ENCODE assay signal across 19 cellular contexts in genomic region chr12:57618966-57619433, GRCh38. TPM values are rescaled to one million over a fixed set of nuclear protein-coding genes. Genes with fewer than 3 reads are reported as not detected.
A peak's percentile ranks its signal among the peaks of the same experiment; 100 is the strongest.
DNase-seq lines count a peak whose midpoint lies in the region; ATAC-seq and TF ChIP-seq lines count a peak whose summit lies in the region.
"Had no signal": no experiment of that assay in that cellular context is flagged by ENCODE, and none has a peak within 500 bp of the region (broad histone marks: within the 10 kb centered on the region; RNA-seq: fewer than 3 reads in every experiment).

No MANE protein-coding gene starts in this region.

- no peaks in the 10 kb centered on the region for H3K9me3 ChIP-seq in ES-I3 (ENCODE audit: control insufficient read depth, insufficient read depth, low read length)
- no peaks in the 10 kb centered on the region for H3K9me3 ChIP-seq in ectodermal cell (ENCODE audit: control insufficient read depth, low read length)
- H3K9me3 ChIP-seq: BE2C, HAP-1, psoas muscle had no signal

- intact Hi-C loops in natural killer cell (cut with micrococcal nuclease): no loop called here

- H3K9me3 Mint-ChIP-seq in T-helper 1 cell treated with Interleukin-12 subunit alpha and Interleukin-12 subunit beta and Interleukin-4 antibody, amounts not matched to agents 30 μg/mL and 1 μg/mL, for 36 hours: no peaks in the 10 kb centered on the region
- no peaks in the 10 kb centered on the region for H3K9me3 Mint-ChIP-seq in natural killer cell
- H3K9me3 Mint-ChIP-seq: activated CD4-positive, alpha-beta memory T cell treated with anti-CD3 and anti-CD28 coated beads for 36 hours; activated T-cell treated with anti-CD3 and anti-CD28 coated beads, Interleukin-2, amount 50 U/mL, for 4 hours had no signal

- H3K27ac ChIP-seq in ectodermal cell (ENCODE audit: insufficient read depth, low read depth, low read length, poor library complexity, severe bottlenecking): no peak overlapping the region
- H3K27ac ChIP-seq: 22Rv1, psoas muscle had no signal

- ATAC-seq in natural killer cell (no peak), GM18909 (IDR thresholded peaks at IDR 0.05; ENCODE audit: poor library complexity, unreplicated experiment) (no peak), HG03460 (IDR thresholded peaks at IDR 0.05; ENCODE audit: unreplicated experiment) (no peak)
- ATAC-seq: psoas muscle had no signal

- peaks cover 19% of the 10 kb centered on the region for H3K4me1 Mint-ChIP-seq in T-helper 1 cell treated with Interleukin-12 subunit alpha and Interleukin-12 subunit beta and Interleukin-4 antibody, amounts not matched to agents 30 μg/mL and 1 μg/mL, for 36 hours (ENCODE audit: low read depth)
- H3K4me1 Mint-ChIP-seq in natural killer cell: peaks cover 31 to 32% of the 10 kb centered on the region in 2 donors

- H3K27me3 Mint-ChIP-seq in T-helper 1 cell treated with Interleukin-12 subunit alpha and Interleukin-12 subunit beta and Interleukin-4 antibody, amounts not matched to agents 30 μg/mL and 1 μg/mL, for 36 hours (ENCODE audit: low read depth): peaks cover 97% of the 10 kb centered on the region
- H3K27me3 Mint-ChIP-seq in natural killer cell (ENCODE audit: low read depth in 2 of 2): peaks cover 52 to 53% of the 10 kb centered on the region in 2 donors

- no peak for DNase-seq in T-helper 1 cell
- no peak for DNase-seq in natural killer cell
- DNase-seq in D341Med (ENCODE audit: low spot score): no peak
- DNase-seq: activated T-cell treated with anti-CD3 and anti-CD28 coated beads, Interleukin-2, amount 50 U/mL, for 4 hours; amygdala; BE2C; DMS153; NCI-H1417; NCI-H2171; stimulated activated CD4-positive, alpha-beta T cell treated with anti-CD3 and anti-CD28 coated beads, Interleukin-12 subunit alpha, Interleukin-12 subunit beta, amount 100 ng/mL, for 4 hours had no signal

- H3K4me1 ChIP-seq in ES-I3 (ENCODE audit: insufficient read depth, low read length): peaks cover 3% of the 10 kb centered on the region; the same call in 1 of the 2 replicates
- no peaks in the 10 kb centered on the region for H3K4me1 ChIP-seq in ectodermal cell (ENCODE audit: control insufficient read depth, insufficient read depth, low read length)
- H3K4me1 ChIP-seq: HAP-1 had no signal

- H3K36me3 ChIP-seq in ES-I3 (ENCODE audit: insufficient read depth, low read length): no peaks in the 10 kb centered on the region
- no peaks in the 10 kb centered on the region for H3K36me3 ChIP-seq in ectodermal cell (ENCODE audit: control insufficient read depth, insufficient read depth, low read length)

- no peak overlapping the region for H3K27ac Mint-ChIP-seq in T-helper 1 cell treated with Interleukin-12 subunit alpha and Interleukin-12 subunit beta and Interleukin-4 antibody, amounts not matched to agents 30 μg/mL and 1 μg/mL, for 36 hours
- H3K27ac Mint-ChIP-seq in natural killer cell: no peak overlapping the region
- H3K27ac Mint-ChIP-seq: activated CD4-positive, alpha-beta memory T cell treated with anti-CD3 and anti-CD28 coated beads for 36 hours had no signal

- TF ChIP-seq CTCF in natural killer cell (IDR thresholded peaks at IDR 0.05): no peak

- peak overlapping the region; percentile 50 for H3K4me3 Mint-ChIP-seq in T-helper 1 cell treated with Interleukin-12 subunit alpha and Interleukin-12 subunit beta and Interleukin-4 antibody, amounts not matched to agents 30 μg/mL and 1 μg/mL, for 36 hours
- H3K4me3 Mint-ChIP-seq in natural killer cell: peak overlapping the region; percentile 76
- H3K4me3 Mint-ChIP-seq: activated CD4-positive, alpha-beta memory T cell treated with anti-CD3 and anti-CD28 coated beads for 36 hours; activated T-cell treated with anti-CD3 and anti-CD28 coated beads, Interleukin-2, amount 50 U/mL, for 4 hours had no signal

- H3K9ac ChIP-seq in ES-I3 (ENCODE audit: low read depth, low read length): peak overlapping the region; percentile 32; the same call in 1 of the 2 replicates

- WGBS in ectodermal cell, 2 experiments: 42 to 51% methylated on average over 15 to 16 of the region's 16 CpGs

- H3K27me3 ChIP-seq in ectodermal cell (ENCODE audit: control insufficient read depth, insufficient read depth, low read length, poor library complexity, severe bottlenecking): peaks cover 73% of the 10 kb centered on the region

- peaks cover 1% of the 10 kb centered on the region for H3K36me3 Mint-ChIP-seq in T-helper 1 cell treated with Interleukin-12 subunit alpha and Interleukin-12 subunit beta and Interleukin-4 antibody, amounts not matched to agents 30 μg/mL and 1 μg/mL, for 36 hours (ENCODE audit: low read depth)
- no peaks in the 10 kb centered on the region for H3K36me3 Mint-ChIP-seq in natural killer cell
- H3K36me3 Mint-ChIP-seq: activated CD4-positive, alpha-beta memory T cell treated with anti-CD3 and anti-CD28 coated beads for 36 hours had no signal

- H3K4me3 ChIP-seq in ectodermal cell (ENCODE audit: insufficient read depth, low read depth, low read length): peak overlapping the region; percentile 12
- H3K4me3 ChIP-seq: HAP-1 had no signal

RNA-seq across cellular contexts. Expression of gene ARHGEF25, which starts 7.8 kb away (rescaled TPM):
- 44.2 TPM for polyA plus RNA-seq in ectodermal cell (2013, experiment 1 of 4)
- polyA plus RNA-seq in ectodermal cell (2013, experiment 2 of 4): 44.4 TPM
- 36.2 TPM for polyA plus RNA-seq in ectodermal cell (2013, experiment 3 of 4)
- 40.9 TPM for polyA plus RNA-seq in ectodermal cell (2013, experiment 4 of 4)
- 1 to 10 TPM; 3.1 to 6.5 (median 5.1) TPM for total RNA-seq in natural killer cell

RNA-seq across cellular contexts. Expression of gene B4GALNT1, which starts 14.0 kb away (rescaled TPM):
- polyA plus RNA-seq in ectodermal cell (2013, experiment 1 of 4): 4.7 TPM
- polyA plus RNA-seq in ectodermal cell (2013, experiment 2 of 4): 2.7 TPM
- 2.9 TPM for polyA plus RNA-seq in ectodermal cell (2013, experiment 3 of 4)
- 2.4 TPM for polyA plus RNA-seq in ectodermal cell (2013, experiment 4 of 4)
- under 1 TPM; 0.38 to 0.59 (median 0.48) TPM for total RNA-seq in natural killer cell

RNA-seq across cellular contexts. Expression of gene DTX3, which starts 14.4 kb away (rescaled TPM):
- polyA plus RNA-seq in ectodermal cell (2013, experiment 1 of 4): 103 TPM
- 109 TPM for polyA plus RNA-seq in ectodermal cell (2013, experiment 2 of 4)
- 99.4 TPM for polyA plus RNA-seq in ectodermal cell (2013, experiment 3 of 4)
- polyA plus RNA-seq in ectodermal cell (2013, experiment 4 of 4): 114 TPM
- total RNA-seq in natural killer cell: 10 to 100 TPM; 65.1 to 81.1 (median 77.0) TPM

RNA-seq across cellular contexts. Expression of gene PIP4K2C, which starts 28.0 kb away (rescaled TPM):
- 26.4 TPM for polyA plus RNA-seq in ectodermal cell (2013, experiment 1 of 4)
- polyA plus RNA-seq in ectodermal cell (2013, experiment 2 of 4): 27.3 TPM
- 17.6 TPM for polyA plus RNA-seq in ectodermal cell (2013, experiment 3 of 4)
- 19.5 TPM for polyA plus RNA-seq in ectodermal cell (2013, experiment 4 of 4)
- 10 to 100 TPM; 41.0 to 62.9 (median 52.0) TPM for total RNA-seq in natural killer cell
